Comparison of ENCODE assay signal across 15 cellular contexts in genomic region chr20:17710379-17711305, GRCh38. TPM values are rescaled to one million over a fixed set of nuclear protein-coding genes. Genes with fewer than 3 reads are reported as not detected.
DNase-seq lines count a peak whose midpoint lies in the region; ATAC-seq, FAIRE-seq and TF ChIP-seq lines count a peak whose summit lies in the region.
"Had no signal": no experiment of that assay in that cellular context is flagged by ENCODE, and none has a peak within 500 bp of the region (broad histone marks: within the 10 kb centered on the region; RNA-seq: fewer than 3 reads in every experiment).

No MANE protein-coding gene starts in this region.

- H3K27me3 ChIP-seq in right lobe of liver (no peaks in the 10 kb centered on the region), breast epithelium (no peaks in the 10 kb centered on the region)

- H3K36me3 Mint-ChIP-seq in stimulated activated naive B cell treated with anti-CD40 and anti-IgM and Interleukin-4, amounts not matched to agents 10 μg/mL and 1 μg/mL and 100 μg/mL, for 72 hours: no peaks in the 10 kb centered on the region
- H3K36me3 Mint-ChIP-seq: CD8-positive, alpha-beta T cell; immature natural killer cell had no signal

- peaks cover 5 to 13% of the 10 kb centered on the region in 2 donors for H3K4me1 Mint-ChIP-seq in stimulated activated naive B cell treated with anti-CD40 and anti-IgM and Interleukin-4, amounts not matched to agents 10 μg/mL and 1 μg/mL and 100 μg/mL, for 72 hours
- H3K4me1 Mint-ChIP-seq: immature natural killer cell had no signal

- no peak for FAIRE-seq in GM12892 (lab: Jason Lieb, UNC)

- no peak overlapping the region for H3K27ac Mint-ChIP-seq in stimulated activated naive B cell treated with anti-CD40 and anti-IgM and Interleukin-4, amounts not matched to agents 10 μg/mL and 1 μg/mL and 100 μg/mL, for 72 hours
- H3K27ac Mint-ChIP-seq: CD8-positive, alpha-beta T cell; immature natural killer cell had no signal

- H3K4me3 ChIP-seq in choroid plexus epithelial cell (ENCODE audit: low read depth, low read length) (no peak overlapping the region), right lobe of liver (no peak overlapping the region), breast epithelium (no peak overlapping the region)

- ATAC-seq in right lobe of liver (peak; percentile 88 to 97 (median 95)), HG03378 (IDR thresholded peaks at IDR 0.05; ENCODE audit: unreplicated experiment) (no peak)
- peak; percentile 48 to 67 for ATAC-seq in stimulated activated naive B cell treated with anti-CD40 and anti-IgM and Interleukin-4, amounts not matched to agents 10 μg/mL and 1 μg/mL and 100 μg/mL, for 72 hours (replicated peaks)
- ATAC-seq: CD8-positive, alpha-beta T cell had no signal

- peaks cover 0 to 12% (median 8%) of the 10 kb centered on the region in 4 donors for H3K4me1 ChIP-seq in right lobe of liver
- no peaks in the 10 kb centered on the region for H3K4me1 ChIP-seq in breast epithelium

- no peak for TF ChIP-seq CTCF in choroid plexus epithelial cell (conservative IDR thresholded peaks at IDR 0.05; ENCODE audit: low read depth, low read length)
- TF ChIP-seq CTCF in right lobe of liver (IDR thresholded peaks at IDR 0.05): no peak
- TF ChIP-seq CTCF in breast epithelium (IDR thresholded peaks at IDR 0.05): no peak

- H3K9me3 Mint-ChIP-seq in stimulated activated naive B cell treated with anti-CD40 and anti-IgM and Interleukin-4, amounts not matched to agents 10 μg/mL and 1 μg/mL and 100 μg/mL, for 72 hours: no peaks in the 10 kb centered on the region
- H3K9me3 Mint-ChIP-seq: CD8-positive, alpha-beta T cell; immature natural killer cell had no signal

- H3K36me3 ChIP-seq in right lobe of liver (no peaks in the 10 kb centered on the region), breast epithelium (no peaks in the 10 kb centered on the region)

- H3K9me3 ChIP-seq in right lobe of liver (no peaks in the 10 kb centered on the region), breast epithelium (no peaks in the 10 kb centered on the region)

- H3K4me3 Mint-ChIP-seq in stimulated activated naive B cell treated with anti-CD40 and anti-IgM and Interleukin-4, amounts not matched to agents 10 μg/mL and 1 μg/mL and 100 μg/mL, for 72 hours: no peak overlapping the region
- H3K4me3 Mint-ChIP-seq: CD8-positive, alpha-beta T cell; immature natural killer cell had no signal

- no peak for TF ChIP-seq POLR2A in right lobe of liver (IDR thresholded peaks at IDR 0.05)
- no peak for TF ChIP-seq POLR2A in breast epithelium (IDR thresholded peaks at IDR 0.05)
- no peak for TF ChIP-seq POLR2A in GM12892 (IDR thresholded peaks at IDR 0.05; ENCODE audit: low read depth, low read length)

- WGBS in right lobe of liver (ENCODE audit: insufficient coverage, low coverage, low lambda C conversion rate, missing lambda C conversion rate): 22% methylated on average over 15 of the region's 21 CpGs

- intact Hi-C loops in right lobe of liver (cut with DNase I): loop anchor here in 1 of 2 donors (10.0 kb wide), 1 partner anchor 84 kb away; no protein-coding TSS in a partner anchor
- intact Hi-C loops in breast epithelium (cut with DNase I; ENCODE audit: low total_unique reads): no loop called here

- H3K27ac ChIP-seq in right lobe of liver (no peak overlapping the region), breast epithelium (no peak overlapping the region)

- peaks cover 0 to 12% of the 10 kb centered on the region in 2 donors for H3K27me3 Mint-ChIP-seq in stimulated activated naive B cell treated with anti-CD40 and anti-IgM and Interleukin-4, amounts not matched to agents 10 μg/mL and 1 μg/mL and 100 μg/mL, for 72 hours

- peak; percentile 57 to 84 for DNase-seq in NCI-H524 (lab: John Stamatoyannopoulos, UW)
- DNase-seq in choroid plexus epithelial cell (ENCODE audit: low read depth): peak; percentile 20
- DNase-seq in right lobe of liver: peak in 2 of 3 donors; percentile 61 to 63
- DNase-seq in stimulated activated naive B cell treated with anti-CD40 and anti-IgM and Interleukin-4, amounts not matched to agents 10 μg/mL and 1 μg/mL and 100 μg/mL, for 72 hours: no peak
- DNase-seq in breast epithelium (ENCODE audit: low spot score in 2 of 2): no peak
- no peak for DNase-seq in GM12892 (ENCODE audit: insufficient read length)
- DNase-seq in HUDEP-2 (lab: John Stamatoyannopoulos, UW; ENCODE audit: unreplicated experiment in 76 of 76): no peak
- DNase-seq: CD8-positive, alpha-beta T cell; immature natural killer cell; NCI-H1417; NCI-H69; SIG-M5; stimulated activated CD4-positive, alpha-beta T cell treated with anti-CD3 and anti-CD28 coated beads, Interleukin-4, amount 100 ng/mL, for 24 hours had no signal

RNA-seq across cellular contexts. Expression of gene BANF2, which starts 10.9 kb away (rescaled TPM):
- total RNA-seq in right lobe of liver (not detected), breast epithelium (not detected)
- not detected for polyA plus RNA-seq in GM12892 (2012; ENCODE audit: missing spikeins)
- total RNA-seq: CD8-positive, alpha-beta T cell; epithelial cell of proximal tubule had no signal
- polyA plus RNA-seq: immature natural killer cell had no signal

RNA-seq across cellular contexts. Expression of gene RRBP1, which starts 28.6 kb away (rescaled TPM):
- total RNA-seq in right lobe of liver (100 to 1,000 TPM; 121 to 274 (median 193) TPM), breast epithelium (10 to 100 TPM; 49.8 to 92.4 (median 78.0) TPM)
- 22.3 TPM for polyA plus RNA-seq in GM12892 (2012; ENCODE audit: missing spikeins)

Comparison
In these comparisons a context has a peak if more than half of its experiments do, and no peak if none do; other contexts are left out.
1. DNase-seq: peak in NCI-H524 (2 of 2), choroid plexus epithelial cell (single experiment) and right lobe of liver (2 of 3); none in stimulated activated naive B cell treated with anti-CD40 and anti-IgM and Interleukin-4, amounts not matched to agents 10 μg/mL and 1 μg/mL and 100 μg/mL, for 72 hours (single experiment), breast epithelium (0 of 2), GM12892 (single experiment) and HUDEP-2 (0 of 76).